ENCODE assay signal across 11 cellular contexts in the genomic region with DNA sequence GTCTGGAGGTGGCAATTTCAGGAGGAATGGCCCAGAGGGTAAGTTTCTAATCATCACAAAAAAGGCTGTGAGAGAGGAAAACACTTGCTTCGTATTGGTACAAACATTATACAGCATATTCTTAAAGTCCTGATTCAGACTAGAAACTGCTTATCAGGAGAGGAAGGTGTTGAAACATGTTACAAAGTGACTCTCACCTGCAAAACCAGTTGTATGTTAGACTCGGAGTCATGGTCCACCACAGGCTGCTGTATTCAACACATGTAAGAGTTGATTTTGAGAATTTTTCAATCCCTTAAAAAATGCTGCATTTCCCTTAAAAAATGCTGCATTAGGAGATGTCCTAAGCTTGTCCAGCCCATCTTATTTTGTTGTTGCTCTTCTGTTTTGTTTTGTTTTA.
DNase-seq lines count a peak whose midpoint lies in the region; ATAC-seq and TF ChIP-seq lines count a peak whose summit lies in the region.
"Had no signal": no experiment of that assay in that cellular context is flagged by ENCODE, and none has a peak within 500 bp of the region (broad histone marks: within the 10 kb centered on the region; RNA-seq: fewer than 3 reads in every experiment).

No MANE protein-coding gene starts in this region.

- H3K36me3 Mint-ChIP-seq in nephron progenitor cell (ENCODE audit: low read depth), result no peaks in the 10 kb centered on the region

- no peak overlapping the region for H2BK12ac ChIP-seq in neuronal stem cell (ENCODE audit: low read length)

- H2AFZ ChIP-seq in DND-41 (ENCODE audit: low read depth, low read length) (no peak overlapping the region), neuronal stem cell (ENCODE audit: low read length) (no peak overlapping the region)

- peak overlapping the region; percentile 92 for H3K27ac ChIP-seq in DND-41 (ENCODE audit: low read length)
- H3K27ac ChIP-seq in Panc1 (ENCODE audit: low read length), result peak overlapping the region; percentile 65
- H3K27ac ChIP-seq in esophagus (ENCODE audit: low read depth in 2 of 2, low read length in 1 of 2), result peak overlapping the region; percentile 47 to 84
- H3K27ac ChIP-seq in sigmoid colon, result peak overlapping the region in 3 of 4 donors; percentile 47 to 75 (median 62)
- no peak overlapping the region for H3K27ac ChIP-seq in neuronal stem cell (replicated peaks; ENCODE audit: low read length)

- no peak overlapping the region for H2AK5ac ChIP-seq in neuronal stem cell (ENCODE audit: low read depth, low read length)

- POLR2A ChIA-PET in Panc1 (lab: Charles Lee), result no interaction called here

- in situ Hi-C loops in Panc1 (cut with HindIII; ENCODE audit: low pct_unique_long_range_greater_than_20kb, low sequenced_read_pairs), result no loop called here

- H3K18ac ChIP-seq in neuronal stem cell (ENCODE audit: low read length), result no peak overlapping the region

- intact Hi-C loops in Panc1 (cut with micrococcal nuclease; ENCODE audit: unreplicated experiment) (no loop called here), sigmoid colon (cut with DNase I) (no loop called here)

- ATAC-seq in DND-41 (ENCODE audit: insufficient read depth, low read depth) (no peak), Panc1 (no peak), HG03139 (IDR thresholded peaks at IDR 0.05; ENCODE audit: unreplicated experiment) (no peak)

- H2BK120ac ChIP-seq in neuronal stem cell (ENCODE audit: low read depth, low read length), result no peak overlapping the region

- H3K79me1 ChIP-seq in neuronal stem cell (ENCODE audit: low read depth, low read length), result no peaks in the 10 kb centered on the region

- CTCF ChIA-PET in Panc1 (lab: Charles Lee), result no interaction called here

- no peak for TF ChIP-seq EP300 in sigmoid colon (IDR thresholded peaks at IDR 0.05)

- no peak overlapping the region for H2BK15ac ChIP-seq in neuronal stem cell (ENCODE audit: low read length)

- no peaks in the 10 kb centered on the region for H3K27me3 ChIP-seq in DND-41 (ENCODE audit: insufficient read depth, low read length, poor library complexity)
- H3K27me3 ChIP-seq in Panc1 (ENCODE audit: control insufficient read depth, insufficient read depth, low read length), result no peaks in the 10 kb centered on the region
- no peaks in the 10 kb centered on the region for H3K27me3 ChIP-seq in esophagus (ENCODE audit: control insufficient read depth in 1 of 2, insufficient read depth in 2 of 2, low read length in 2 of 2)
- no peaks in the 10 kb centered on the region for H3K27me3 ChIP-seq in sigmoid colon
- H3K27me3 ChIP-seq in neuronal stem cell (ENCODE audit: control insufficient read depth in 3 of 3, insufficient read depth in 3 of 3, low read depth in 1 of 3, low read length in 3 of 3), result peaks cover 0 to 3% (median 0%) of the 10 kb centered on the region in 3 experiments

- H3K4me1 ChIP-seq in DND-41 (ENCODE audit: insufficient read depth, low read length) (peaks cover 76% of the 10 kb centered on the region), Panc1 (ENCODE audit: control insufficient read depth, insufficient read depth, low read length) (peaks cover 77% of the 10 kb centered on the region), esophagus (ENCODE audit: control insufficient read depth in 2 of 2, insufficient read depth in 2 of 2, low read length in 1 of 2) (peaks cover 7 to 15% of the 10 kb centered on the region in 2 donors), sigmoid colon (peaks cover 0 to 50% (median 28%) of the 10 kb centered on the region in 4 donors), neuronal stem cell (ENCODE audit: control insufficient read depth in 2 of 2, insufficient read depth in 1 of 2, low read depth in 1 of 2, low read length in 2 of 2) (peaks cover 2 to 19% of the 10 kb centered on the region in 2 donors)

- DNase-seq in DND-41 (no peak), Panc1 (ENCODE audit: low read depth, low spot score) (no peak), sigmoid colon (no peak), neuronal stem cell (ENCODE audit: low spot score) (no peak), nephron progenitor cell (no peak)
- DNase-seq: activated gamma-delta T cell, GOT3, NCI-H510A, small intestine had no signal

- H3K79me2 ChIP-seq in DND-41 (ENCODE audit: insufficient read depth, low read length), result peaks cover 93% of the 10 kb centered on the region

- H4K20me1 ChIP-seq in DND-41 (ENCODE audit: insufficient read depth, low read length), result no peaks in the 10 kb centered on the region

- H3K9ac ChIP-seq in DND-41 (ENCODE audit: low read depth, low read length) (no peak overlapping the region), neuronal stem cell (ENCODE audit: low read depth, low read length, poor library complexity) (no peak overlapping the region)

- H3K9me3 ChIP-seq in DND-41 (ENCODE audit: insufficient read depth, low read length, severe bottlenecking) (no peaks in the 10 kb centered on the region), Panc1 (ENCODE audit: control insufficient read depth, insufficient read depth, low read depth, low read length) (no peaks in the 10 kb centered on the region), esophagus (ENCODE audit: control insufficient read depth in 2 of 2, insufficient read depth in 1 of 2, low read depth in 1 of 2, low read length in 1 of 2) (no peaks in the 10 kb centered on the region), sigmoid colon (no peaks in the 10 kb centered on the region), neuronal stem cell (replicated peaks in 1 of 2; ENCODE audit: control insufficient read depth in 2 of 2, insufficient read depth in 1 of 2, low read depth in 1 of 2, low read length in 2 of 2) (peaks cover 0 to 2% of the 10 kb centered on the region in 2 donors)

- H4K8ac ChIP-seq in neuronal stem cell (ENCODE audit: low read depth, low read length), result no peak overlapping the region

- H3K9me3 Mint-ChIP-seq in nephron progenitor cell, result no peaks in the 10 kb centered on the region

- H3K4me2 ChIP-seq in DND-41 (ENCODE audit: insufficient read depth, low read length), result no peak overlapping the region
- no peak overlapping the region for H3K4me2 ChIP-seq in neuronal stem cell (ENCODE audit: insufficient read depth, low read length, poor library complexity, severe bottlenecking)

- no TSS peak for BruUV-seq in Panc1 (replicated peaks; lab: Mats Ljungman, UMichigan)

- H3K4me3 Mint-ChIP-seq in nephron progenitor cell, result no peak overlapping the region

- TF ChIP-seq CTCF in DND-41 (IDR thresholded peaks at IDR 0.05; ENCODE audit: borderline replicate concordance, extremely low read depth, low read length, poor library complexity, severe bottlenecking), result no peak
- no peak for TF ChIP-seq CTCF in Panc1 (IDR thresholded peaks at IDR 0.05)
- no peak for TF ChIP-seq CTCF in sigmoid colon (IDR thresholded peaks at IDR 0.05)
- TF ChIP-seq CTCF in nephron progenitor cell (IDR thresholded peaks at IDR 0.05), result no peak

- no peak for TF ChIP-seq POLR2A in sigmoid colon (IDR thresholded peaks at IDR 0.05)

- H4K91ac ChIP-seq in neuronal stem cell (ENCODE audit: low read depth, low read length, poor library complexity), result no peak overlapping the region

- no peak overlapping the region for H3K27ac Mint-ChIP-seq in nephron progenitor cell

- H3K4me3 ChIP-seq in DND-41 (ENCODE audit: low read depth in 1 of 2, low read length in 2 of 2) (no peak overlapping the region), Panc1 (ENCODE audit: low read depth in 2 of 2, low read length in 2 of 2) (no peak overlapping the region), esophagus (ENCODE audit: low read depth in 1 of 2, low read length in 2 of 2) (no peak overlapping the region), sigmoid colon (no peak overlapping the region), neuronal stem cell (ENCODE audit: low read length in 2 of 2) (no peak overlapping the region)

- no peak overlapping the region for H3K14ac ChIP-seq in neuronal stem cell (ENCODE audit: low read length)

- 46 to 54% methylated on average over 2 of the region's 2 CpGs for WGBS in esophagus, 2 donors
- WGBS in sigmoid colon, 2 donors, result 80 to 86% methylated on average over 2 of the region's 2 CpGs
- WGBS in neuronal stem cell (ENCODE audit: extremely low coverage in 2 of 2, insufficient read length in 2 of 2, insufficient replicate concordance in 1 of 2), 2 donors, result no CpG with 5 or more reads among the region's 2 CpGs

- no peak overlapping the region for H3K23ac ChIP-seq in neuronal stem cell (ENCODE audit: low read depth, low read length, poor library complexity)

- H3K4me1 Mint-ChIP-seq in nephron progenitor cell, result peaks cover 44% of the 10 kb centered on the region

- H3K36me3 ChIP-seq in DND-41 (ENCODE audit: insufficient read depth, low read length) (peaks cover 18% of the 10 kb centered on the region), Panc1 (ENCODE audit: control insufficient read depth, insufficient read depth, low read length) (no peaks in the 10 kb centered on the region), esophagus (ENCODE audit: control insufficient read depth in 2 of 2, insufficient read depth in 2 of 2, low read length in 1 of 2) (no peaks in the 10 kb centered on the region), sigmoid colon (no peaks in the 10 kb centered on the region), neuronal stem cell (replicated peaks in 1 of 2; ENCODE audit: control insufficient read depth in 2 of 2, insufficient read depth in 2 of 2, low read length in 2 of 2) (no peaks in the 10 kb centered on the region)

- no peak overlapping the region for H2BK5ac ChIP-seq in neuronal stem cell (ENCODE audit: low read length)

- H3K27me3 Mint-ChIP-seq in nephron progenitor cell (ENCODE audit: low read depth, poor library complexity), result peaks cover 6% of the 10 kb centered on the region

- no peak overlapping the region for H3K4ac ChIP-seq in neuronal stem cell (ENCODE audit: low read length)
